In genomic region chr1:161913482-161914140, GRCh38 we compare ENCODE assay signal across 20 cellular contexts.
A peak's percentile ranks its signal among the peaks of the same experiment; 100 is the strongest.
DNase-seq lines count a peak whose midpoint lies in the region; ATAC-seq, FAIRE-seq and TF ChIP-seq lines count a peak whose summit lies in the region.
"Had no signal": no experiment of that assay in that cellular context is flagged by ENCODE, and none has a peak within 500 bp of the region (broad histone marks: within the 10 kb centered on the region; RNA-seq: fewer than 3 reads in every experiment).

No MANE protein-coding gene starts in this region.

- no peak overlapping the region for H3K9ac ChIP-seq in IMR-90 (ENCODE audit: low read depth, low read length)
- H3K9ac ChIP-seq in adipocyte (ENCODE audit: low read length) = no peak overlapping the region
- no peak overlapping the region for H3K9ac ChIP-seq in kidney (ENCODE audit: low read length in 2 of 2)
- no peak overlapping the region for H3K9ac ChIP-seq in skeletal muscle satellite cell (ENCODE audit: low read depth, low read length)

- ATAC-seq in IMR-90 (ENCODE audit: low read depth) (no peak), HG03432 (IDR thresholded peaks at IDR 0.05; ENCODE audit: unreplicated experiment) (no peak)
- ATAC-seq: body of pancreas; GM23338; naive thymus-derived CD4-positive, alpha-beta T cell had no signal

- H2BK120ac ChIP-seq in IMR-90 (ENCODE audit: low read depth, low read length) = no peak overlapping the region

- H3K4me2 ChIP-seq in IMR-90 (ENCODE audit: low read depth, low read length) = no peak overlapping the region
- peak overlapping the region; percentile 42 for H3K4me2 ChIP-seq in skeletal muscle satellite cell (ENCODE audit: low read length)
- H3K4me2 ChIP-seq: GM23338 had no signal

- no peak overlapping the region for H2AK5ac ChIP-seq in IMR-90 (ENCODE audit: low read depth, low read length)

- H3K27me3 ChIP-seq in IMR-90 (ENCODE audit: control insufficient read depth, insufficient read depth, low read length) (no peaks in the 10 kb centered on the region), adipocyte (replicated peaks; ENCODE audit: control insufficient read depth, insufficient read depth, low read length) (no peaks in the 10 kb centered on the region), skeletal muscle satellite cell (ENCODE audit: control insufficient read depth, insufficient read depth, low read length) (no peaks in the 10 kb centered on the region)
- H3K27me3 ChIP-seq: body of pancreas, MG63, spleen, testis had no signal

- POLR2A ChIA-PET in IMR-90 (lab: Charles Lee; ENCODE audit: unreplicated experiment) = no interaction called here

- no peak for TF ChIP-seq RAD21 in IMR-90 (IDR thresholded peaks at IDR 0.05; ENCODE audit: low read length)

- no peak overlapping the region for H3K14ac ChIP-seq in IMR-90 (replicated peaks; ENCODE audit: low read depth, low read length)

- in situ Hi-C loops in IMR-90 (cut with MboI; ENCODE audit: low sequenced_read_pairs) = no loop called here

- no peak overlapping the region for H2AK9ac ChIP-seq in IMR-90 (replicated peaks; ENCODE audit: low read depth, low read length, poor library complexity)

- no peak overlapping the region for H4K8ac ChIP-seq in IMR-90 (ENCODE audit: low read depth in 2 of 2, low read length in 2 of 2)

- no peaks in the 10 kb centered on the region for H3K9me1 ChIP-seq in IMR-90 (ENCODE audit: insufficient read depth, low read length)

- no peak overlapping the region for H3K27ac ChIP-seq in IMR-90 (ENCODE audit: insufficient read depth, low read length)
- no peak overlapping the region for H3K27ac ChIP-seq in kidney (ENCODE audit: low read depth in 2 of 2, low read length in 2 of 2)
- H3K27ac ChIP-seq: body of pancreas, spleen had no signal

- no peak overlapping the region for H3K4me3 ChIP-seq in IMR-90 (ENCODE audit: insufficient read depth, low read depth, low read length)
- H3K4me3 ChIP-seq in adipocyte (ENCODE audit: low read length) = no peak overlapping the region
- H3K4me3 ChIP-seq in kidney (ENCODE audit: low read length in 2 of 2) = no peak overlapping the region
- H3K4me3 ChIP-seq in skeletal muscle satellite cell (ENCODE audit: low read length) = no peak overlapping the region
- H3K4me3 ChIP-seq: body of pancreas, GM23338, lung, MG63, spleen, testis had no signal

- BruUV-seq in IMR-90 (replicated peaks; lab: Mats Ljungman, UMichigan) = no TSS peak

- H3K56ac ChIP-seq in IMR-90 (ENCODE audit: extremely low read depth, insufficient read depth, low read length) = no peak overlapping the region

- no peaks in the 10 kb centered on the region for H3K36me3 ChIP-seq in IMR-90 (ENCODE audit: control insufficient read depth, insufficient read depth, low read length)
- peaks cover 9% of the 10 kb centered on the region for H3K36me3 ChIP-seq in adipocyte (ENCODE audit: control insufficient read depth, insufficient read depth, low read length, severe bottlenecking)
- H3K36me3 ChIP-seq in kidney (ENCODE audit: control insufficient read depth in 1 of 2, insufficient read depth in 2 of 2, low read length in 2 of 2) = peaks cover 0 to 5% of the 10 kb centered on the region in 2 donors
- no peaks in the 10 kb centered on the region for H3K36me3 ChIP-seq in skeletal muscle satellite cell (ENCODE audit: insufficient read depth, low read length)

- dilution Hi-C loops in IMR-90 (cut with HindIII; ENCODE audit: low sequenced_read_pairs, unreplicated experiment) = no loop called here

- H4K20me1 ChIP-seq in IMR-90 (ENCODE audit: insufficient read depth, low read length) = no peaks in the 10 kb centered on the region

- no peak overlapping the region for H2BK5ac ChIP-seq in IMR-90 (ENCODE audit: low read depth, low read length, poor library complexity, severe bottlenecking)

- H3K9me3 ChIP-seq in IMR-90 (ENCODE audit: control insufficient read depth, insufficient read depth, low read length) (peaks cover 2% of the 10 kb centered on the region; the same call in 1 of the 2 replicates), adipocyte (ENCODE audit: control insufficient read depth, low read length) (no peaks in the 10 kb centered on the region), kidney (ENCODE audit: control insufficient read depth in 1 of 2, low read length in 2 of 2) (no peaks in the 10 kb centered on the region), skeletal muscle satellite cell (replicated peaks; ENCODE audit: low read length) (no peaks in the 10 kb centered on the region)
- H3K9me3 ChIP-seq: body of pancreas, MG63, spleen, testis had no signal

- CTCF ChIA-PET in IMR-90 (lab: Yijun Ruan, JAX) = no interaction called here

- H2BK15ac ChIP-seq in IMR-90 (ENCODE audit: low read depth, low read length) = no peak overlapping the region

- H3K4me1 ChIP-seq in IMR-90 (ENCODE audit: control insufficient read depth, insufficient read depth, low read length) = peaks cover 3% of the 10 kb centered on the region
- peaks cover 32% of the 10 kb centered on the region for H3K4me1 ChIP-seq in adipocyte (ENCODE audit: control insufficient read depth, insufficient read depth, low read length)
- no peaks in the 10 kb centered on the region for H3K4me1 ChIP-seq in kidney (ENCODE audit: control insufficient read depth in 1 of 2, insufficient read depth in 1 of 2, low read depth in 1 of 2, low read length in 2 of 2)
- H3K4me1 ChIP-seq in skeletal muscle satellite cell (ENCODE audit: control insufficient read depth, insufficient read depth, low read length) = peaks cover 60% of the 10 kb centered on the region
- H3K4me1 ChIP-seq: body of pancreas had no signal

- no peak overlapping the region for H2BK20ac ChIP-seq in IMR-90 (ENCODE audit: low read depth, low read length)

- no peaks in the 10 kb centered on the region for H3K79me1 ChIP-seq in IMR-90 (ENCODE audit: low read depth in 1 of 2, low read length in 2 of 2)

- no peak overlapping the region for H4K91ac ChIP-seq in IMR-90 (ENCODE audit: insufficient read depth, low read depth, low read length)

- H4K5ac ChIP-seq in IMR-90 (ENCODE audit: low read depth, low read length) = no peak overlapping the region

- no peak overlapping the region for H2AFZ ChIP-seq in IMR-90 (replicated peaks; ENCODE audit: low read length, poor library complexity)
- H2AFZ ChIP-seq: GM23338 had no signal

- H3K18ac ChIP-seq in IMR-90 (ENCODE audit: low read depth, low read length) = no peak overlapping the region

- no peak overlapping the region for H3K4ac ChIP-seq in IMR-90 (ENCODE audit: low read depth, low read length)

- intact Hi-C loops in IMR-90 (cut with micrococcal nuclease) (no loop called here), kidney (cut with DNase I) (no loop called here)

- peak; percentile 6 for FAIRE-seq in kidney (lab: Jason Lieb, UNC)
- FAIRE-seq: HTR-8/SVneo had no signal

- TF ChIP-seq CTCF in IMR-90 (conservative IDR thresholded peaks at IDR 0.05; ENCODE audit: low read depth, low read length) (no peak), kidney (IDR thresholded peaks at IDR 0.05; ENCODE audit: borderline replicate concordance, extremely low read depth, insufficient read depth) (no peak)

- TF ChIP-seq POLR2A in IMR-90 (IDR thresholded peaks at IDR 0.05; ENCODE audit: low read depth, low read length) = no peak

- no peak overlapping the region for H3K23ac ChIP-seq in IMR-90 (ENCODE audit: low read depth, low read length)

- DNase-seq in IMR-90 (peak; percentile 6), adipocyte (ENCODE audit: low read depth) (peak; percentile 70), kidney (no peak), occipital lobe (lab: John Stamatoyannopoulos, UW) (no peak), NCI-H345 treated with DMSO at 0.1 percent for 48 hours (lab: John Stamatoyannopoulos, UW; ENCODE audit: unreplicated experiment) (no peak)
- DNase-seq: activated CD4-positive, alpha-beta memory T cell treated with anti-CD3 and anti-CD28 coated beads for 36 hours; activated naive CD4-positive, alpha-beta T cell treated with anti-CD3 and anti-CD28 coated beads, Interleukin-2, amount 50 U/mL, for 16 hours; body of pancreas; C1 segment of cervical spinal cord; MG63; naive thymus-derived CD4-positive, alpha-beta T cell; NCI-H187 treated with DMSO at 0.1 percent for 48 hours; NCI-H446; spleen; testis had no signal

TF ChIP-seq in IMR-90, 13 proteins besides CTCF, POLR2A, EP300 and RAD21:
- TF ChIP-seq RCOR1 (IDR thresholded peaks at IDR 0.05; ENCODE audit: insufficient replicate concordance, low read length) (no peak), SMC3 (IDR thresholded peaks at IDR 0.05; ENCODE audit: low read depth, low read length) (no peak), USF2 (IDR thresholded peaks at IDR 0.05; ENCODE audit: low read depth, low read length) (no peak), BHLHE40 (IDR thresholded peaks at IDR 0.05; ENCODE audit: low read depth, low read length) (no peak), CEBPB (IDR thresholded peaks at IDR 0.05; ENCODE audit: low read depth, low read length) (no peak), CHD1 (IDR thresholded peaks at IDR 0.05; ENCODE audit: low read depth, low read length) (no peak), FOS (IDR thresholded peaks at IDR 0.05; ENCODE audit: low read depth, low read length) (no peak), NFE2L2 (IDR thresholded peaks at IDR 0.05; ENCODE audit: low read depth, low read length) (no peak), MAZ (IDR thresholded peaks at IDR 0.05; ENCODE audit: borderline replicate concordance, low read depth, low read length) (no peak), ELK1 (IDR thresholded peaks at IDR 0.05; ENCODE audit: borderline replicate concordance, low read depth, low read length) (no peak), MAFK (IDR thresholded peaks at IDR 0.05; ENCODE audit: low read depth, low read length) (no peak), RFX5 (IDR thresholded peaks at IDR 0.05; ENCODE audit: low read depth, low read length) (no peak)
TF ChIP-seq in IMR-90: peak in this region for 0.

Comparison
In these comparisons a context has a peak if more than half of its experiments do, and no peak if none do; other contexts are left out.
1. DNase-seq: peak in IMR-90 (single experiment) and adipocyte (single experiment); none in kidney (single experiment), occipital lobe (single experiment) and NCI-H345 treated with DMSO at 0.1 percent for 48 hours (single experiment).